ENCODE assay signal across 24 cellular contexts in genomic region chr13:38783992-38784875, GRCh38.
DNase-seq lines count a peak whose midpoint lies in the region; ATAC-seq, FAIRE-seq and TF ChIP-seq lines count a peak whose summit lies in the region.
"Had no signal": no experiment of that assay in that cellular context is flagged by ENCODE, and none has a peak within 500 bp of the region (broad histone marks: within the 10 kb centered on the region; RNA-seq: fewer than 3 reads in every experiment).

No MANE protein-coding gene starts in this region.

- H4K91ac ChIP-seq in mesenchymal stem cell (ENCODE audit: low read length) = no peak overlapping the region

- H2AK5ac ChIP-seq in mesenchymal stem cell (ENCODE audit: low read length, severe bottlenecking) = no peak overlapping the region

- H2BK120ac ChIP-seq in mesenchymal stem cell (ENCODE audit: low read depth, low read length) = no peak overlapping the region

- H2BK15ac ChIP-seq in mesenchymal stem cell (ENCODE audit: low read depth, poor library complexity, severe bottlenecking) = no peak overlapping the region

- no peak overlapping the region for H3K4ac ChIP-seq in mesenchymal stem cell (ENCODE audit: low read depth in 1 of 2, low read length in 2 of 2)

- H3K4me3 ChIP-seq in LNCaP clone FGC (ENCODE audit: low read depth, low read length) (no peak overlapping the region), bronchial epithelial cell (ENCODE audit: low read depth, low read length) (no peak overlapping the region), mesenchymal stem cell (ENCODE audit: insufficient read depth in 1 of 2, low read depth in 1 of 2, low read length in 2 of 2) (no peak overlapping the region), stomach (peak overlapping the region; percentile 11 to 38 (median 13)), lower leg skin (ENCODE audit: low read depth, poor library complexity, severe bottlenecking) (no peak overlapping the region)
- H3K4me3 ChIP-seq: esophagus squamous epithelium, ovary, thyroid gland had no signal

- no peaks in the 10 kb centered on the region for H3K79me1 ChIP-seq in mesenchymal stem cell (replicated peaks; ENCODE audit: low read length, poor library complexity, severe bottlenecking)

- intact Hi-C loops in stomach (cut with DNase I; ENCODE audit: low total_unique reads) (no loop called here), lower leg skin (cut with DNase I; ENCODE audit: low total_unique reads) (no loop called here)

- 93% methylated on average over 13 of the region's 16 CpGs for WGBS in mesenchymal stem cell
- 48 to 61% (median 56%) methylated on average over 16 of the region's 16 CpGs for WGBS in stomach, 5 donors
- WGBS in lower leg skin, 2 donors = 83 to 85% methylated on average over 16 of the region's 16 CpGs

- peak overlapping the region; percentile 37 for H3K27ac ChIP-seq in mesenchymal stem cell (ENCODE audit: low read length, poor library complexity, severe bottlenecking)
- peak overlapping the region in 4 of 5 donors; percentile 28 to 76 (median 70) for H3K27ac ChIP-seq in stomach
- H3K27ac ChIP-seq: esophagus squamous epithelium, KMS-11, ovary, thyroid gland had no signal

- no peak overlapping the region for H3K18ac ChIP-seq in mesenchymal stem cell (ENCODE audit: low read depth in 1 of 2, low read length in 2 of 2)

- H3K23ac ChIP-seq in mesenchymal stem cell (ENCODE audit: low read length in 2 of 2) = no peak overlapping the region

- no peaks in the 10 kb centered on the region for H3K36me3 ChIP-seq in bronchial epithelial cell (ENCODE audit: control insufficient read depth, insufficient read depth, low read length)
- H3K36me3 ChIP-seq in mesenchymal stem cell (ENCODE audit: control insufficient read depth in 1 of 2, insufficient read depth in 2 of 2, low read depth in 1 of 2, low read length in 2 of 2) = no peaks in the 10 kb centered on the region
- H3K36me3 ChIP-seq in stomach = no peaks in the 10 kb centered on the region
- H3K36me3 ChIP-seq: esophagus squamous epithelium, ovary, thyroid gland had no signal

- TF ChIP-seq EP300 in stomach (IDR thresholded peaks at IDR 0.05) = no peak

- no peak overlapping the region for H3K4me2 ChIP-seq in mesenchymal stem cell (ENCODE audit: low read length, poor library complexity, severe bottlenecking)
- H3K4me2 ChIP-seq: KMS-11 had no signal

- no peak overlapping the region for H2BK12ac ChIP-seq in mesenchymal stem cell (ENCODE audit: low read length in 2 of 2)

- no peak overlapping the region for H2AFZ ChIP-seq in mesenchymal stem cell (ENCODE audit: low read depth, low read length)

- H3K27me3 ChIP-seq in bronchial epithelial cell (ENCODE audit: control insufficient read depth, insufficient read depth, low read length) (no peaks in the 10 kb centered on the region), mesenchymal stem cell (ENCODE audit: control insufficient read depth in 1 of 2, insufficient read depth in 1 of 2, low read length in 2 of 2) (no peaks in the 10 kb centered on the region), stomach (no peaks in the 10 kb centered on the region)
- H3K27me3 ChIP-seq: esophagus squamous epithelium, ovary, thyroid gland had no signal

- no peak overlapping the region for H4K8ac ChIP-seq in mesenchymal stem cell (ENCODE audit: low read length)

- no peak overlapping the region for H3K9ac ChIP-seq in mesenchymal stem cell (ENCODE audit: low read length)
- H3K9ac ChIP-seq: KMS-11 had no signal

- DNase-seq in LNCaP clone FGC (ENCODE audit: low read depth) (peak; percentile 1), bronchial epithelial cell (ENCODE audit: low read depth) (peak; percentile 17), mesenchymal stem cell (no peak), stomach (peak; percentile 63), lower leg skin (ENCODE audit: low spot score in 2 of 2) (no peak)
- DNase-seq: activated CD8-positive, alpha-beta T cell treated with anti-CD3 and anti-CD28 coated beads for 36 hours; activated T-cell treated with anti-CD3 and anti-CD28 coated beads, Interleukin-2, amount 50 U/mL, for 48 hours; CD8-positive, alpha-beta T cell; cerebellar nuclear complex; DMS79 treated with DMSO at 0.1 percent for 48 hours; effector memory CD4-positive, alpha-beta T cell; esophagus squamous epithelium; left ventricle myocardium superior; NCI-H2029 treated with DMSO at 0.1 percent for 48 hours; NCI-H526 treated with DMSO at 0.1 percent for 48 hours; stimulated activated naive B cell treated with anti-CD40 and anti-IgM and Interleukin-4, amounts not matched to agents 10 μg/mL and 1 μg/mL and 100 μg/mL, for 72 hours; T1000; thyroid gland had no signal

- no peak for ATAC-seq in HG03095 (IDR thresholded peaks at IDR 0.05; ENCODE audit: unreplicated experiment)
- ATAC-seq in HG02678 (IDR thresholded peaks at IDR 0.05; ENCODE audit: unreplicated experiment) = no peak
- ATAC-seq: activated CD8-positive, alpha-beta T cell treated with anti-CD3 and anti-CD28 coated beads for 36 hours; CD8-positive, alpha-beta T cell; left ventricle myocardium superior; stimulated activated naive B cell treated with anti-CD40 and anti-IgM and Interleukin-4, amounts not matched to agents 10 μg/mL and 1 μg/mL and 100 μg/mL, for 72 hours had no signal

- FAIRE-seq in bronchial epithelial cell (lab: Jason Lieb, UNC) = no peak
- FAIRE-seq: GM12892, H54 had no signal

- no peaks in the 10 kb centered on the region for H3K9me3 ChIP-seq in mesenchymal stem cell (ENCODE audit: control insufficient read depth, low read length)
- no peaks in the 10 kb centered on the region for H3K9me3 ChIP-seq in stomach
- H3K9me3 ChIP-seq: esophagus squamous epithelium, ovary, thyroid gland had no signal

- H3K4me1 ChIP-seq in mesenchymal stem cell (ENCODE audit: control insufficient read depth, insufficient read depth, low read depth, low read length) (peaks cover 2% of the 10 kb centered on the region), stomach (peaks cover 0 to 18% (median 2%) of the 10 kb centered on the region in 4 donors)
- H3K4me1 ChIP-seq: esophagus squamous epithelium, thyroid gland had no signal

- TF ChIP-seq POLR2A in stomach (IDR thresholded peaks at IDR 0.05) = no peak
- no peak for TF ChIP-seq POLR2A in lower leg skin (IDR thresholded peaks at IDR 0.05)

- no peak overlapping the region for H2BK5ac ChIP-seq in mesenchymal stem cell (ENCODE audit: low read depth, low read length, poor library complexity, severe bottlenecking)

- no peak overlapping the region for H3K14ac ChIP-seq in mesenchymal stem cell (ENCODE audit: low read length in 2 of 2)

- TF ChIP-seq CTCF in LNCaP clone FGC (IDR thresholded peaks at IDR 0.05; ENCODE audit: control insufficient read depth, extremely low read depth, insufficient read depth) (no peak), bronchial epithelial cell (IDR thresholded peaks at IDR 0.05; ENCODE audit: insufficient read depth, low read length, severe bottlenecking) (no peak), stomach (IDR thresholded peaks at IDR 0.05) (no peak), lower leg skin (IDR thresholded peaks at IDR 0.05) (no peak)

Comparison
In these comparisons a context has a peak if more than half of its experiments do, and no peak if none do; other contexts are left out.
1. DNase-seq: peak in LNCaP clone FGC (single experiment), bronchial epithelial cell (single experiment) and stomach (single experiment); none in mesenchymal stem cell (single experiment) and lower leg skin (0 of 2).
2. H3K4me3 ChIP-seq: peak in stomach (4 of 4); none in LNCaP clone FGC (single experiment), bronchial epithelial cell (single experiment), mesenchymal stem cell (0 of 2) and lower leg skin (single experiment).